8 cellular contexts compared by ENCODE assay signal in the genomic region with DNA sequence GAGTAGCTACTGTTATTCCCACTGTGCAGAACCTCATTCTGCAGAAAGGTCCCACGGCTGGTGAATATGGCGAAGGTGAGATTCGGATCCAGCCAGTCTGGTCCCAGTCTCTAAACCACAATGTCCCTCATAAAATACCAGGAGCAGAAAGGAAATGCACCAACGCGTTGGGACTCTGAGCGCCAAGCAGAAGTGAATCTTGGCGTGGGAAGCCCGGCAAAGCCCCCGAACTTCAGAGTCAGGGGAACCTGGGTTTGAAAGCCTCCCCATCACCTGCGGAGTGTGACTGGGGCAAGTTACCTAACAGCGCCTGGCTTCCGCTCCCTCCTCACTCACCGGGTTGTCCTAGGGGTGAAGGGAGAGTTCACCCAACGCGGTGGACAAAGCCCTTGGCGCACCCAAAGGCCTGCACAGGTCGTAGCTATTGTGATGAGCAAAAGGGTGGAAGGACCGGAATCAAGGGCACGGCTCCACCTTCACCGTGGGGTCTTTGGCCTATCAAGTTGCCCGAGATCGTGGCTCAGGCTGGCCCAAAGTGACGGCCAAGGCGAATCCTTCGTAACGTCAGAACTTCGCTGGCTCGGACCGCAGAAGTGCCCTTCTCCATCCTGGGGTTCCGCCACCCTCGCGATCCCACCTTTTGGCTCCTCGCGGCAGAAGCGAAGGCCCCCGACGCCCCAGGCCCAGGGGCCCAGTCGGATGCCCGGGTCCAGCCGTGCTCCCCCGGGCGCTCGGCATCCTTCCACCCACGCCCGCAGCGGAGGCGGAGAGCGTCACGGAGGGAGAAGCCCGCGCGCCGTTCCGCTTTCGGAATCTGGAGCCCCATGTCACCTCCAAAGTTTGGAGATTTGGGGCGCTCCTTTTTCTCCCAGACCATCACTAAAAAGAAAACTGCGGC. TPM values are rescaled to one million over a fixed set of nuclear protein-coding genes. Genes with fewer than 3 reads are reported as not detected.
A peak's percentile ranks its signal among the peaks of the same experiment; 100 is the strongest.
DNase-seq lines count a peak whose midpoint lies in the region; ATAC-seq and TF ChIP-seq lines count a peak whose summit lies in the region.

No MANE protein-coding gene starts in this region.

- peaks cover 27% of the 10 kb centered on the region for H3K4me1 Mint-ChIP-seq in WTC11
- peaks cover 53% of the 10 kb centered on the region for H3K4me1 Mint-ChIP-seq in stimulated activated naive CD8-positive, alpha-beta T cell treated with anti-CD3 and anti-CD28 coated beads, Interleukin-15, Interleukin-2, amounts not matched to agents 100 ng/mL and 50 ng/mL, for 24 hours (ENCODE audit: low read depth)

- H3K36me3 Mint-ChIP-seq in WTC11: no peaks in the 10 kb centered on the region
- peaks cover 20% of the 10 kb centered on the region for H3K36me3 Mint-ChIP-seq in stimulated activated naive CD8-positive, alpha-beta T cell treated with anti-CD3 and anti-CD28 coated beads, Interleukin-15, Interleukin-2, amounts not matched to agents 100 ng/mL and 50 ng/mL, for 24 hours (ENCODE audit: low read depth)

- TF ChIP-seq RAD21 in HCT116 (IDR thresholded peaks at IDR 0.05; ENCODE audit: low read depth): no peak

- H3K27ac Mint-ChIP-seq in WTC11: no peak overlapping the region
- H3K27ac Mint-ChIP-seq in stimulated activated naive CD8-positive, alpha-beta T cell treated with anti-CD3 and anti-CD28 coated beads, Interleukin-15, Interleukin-2, amounts not matched to agents 100 ng/mL and 50 ng/mL, for 24 hours: peak overlapping the region; percentile 84

- no peak overlapping the region for H2AFZ ChIP-seq in HCT116 (ENCODE audit: low read depth, low read length, poor library complexity, severe bottlenecking)

- H3K4me3 ChIP-seq in AG09309 (ENCODE audit: control insufficient read depth, low read depth, low read length): peak overlapping the region; percentile 74
- peak overlapping the region; percentile 79 for H3K4me3 ChIP-seq in HCT116 (replicated peaks in 1 of 2; ENCODE audit: low read depth in 1 of 2, low read length in 2 of 2)
- peak overlapping the region; percentile 79 for H3K4me3 ChIP-seq in colonic mucosa
- peak overlapping the region; percentile 74 to 83 for H3K4me3 ChIP-seq in muscle layer of duodenum (ENCODE audit: low read depth in 1 of 2, low read length in 2 of 2)

- TF ChIP-seq POLR2A in HCT116 (IDR thresholded peaks at IDR 0.05; ENCODE audit: borderline replicate concordance, extremely low read depth, insufficient read depth, insufficient read length): no peak

- no peaks in the 10 kb centered on the region for H3K9me2 ChIP-seq in HCT116 (ENCODE audit: insufficient read depth)

- H3K27ac ChIP-seq in HCT116 (ENCODE audit: low read depth, low read length) (peak overlapping the region; percentile 87; the same call in 1 of the 2 replicates), colonic mucosa (peak overlapping the region; percentile 90), muscle layer of duodenum (ENCODE audit: low read length) (peak overlapping the region; percentile 67)

- H3K4me1 ChIP-seq in HCT116 (ENCODE audit: control insufficient read depth in 1 of 2, insufficient read depth in 2 of 2, low read length in 2 of 2): peaks cover 25 to 51% of the 10 kb centered on the region in 2 experiments
- peaks cover 24% of the 10 kb centered on the region for H3K4me1 ChIP-seq in colonic mucosa
- peaks cover 11 to 49% of the 10 kb centered on the region in 2 donors for H3K4me1 ChIP-seq in muscle layer of duodenum (ENCODE audit: control insufficient read depth in 1 of 2, insufficient read depth in 2 of 2, low read length in 2 of 2)

- intact Hi-C loops in HCT116 (cut with micrococcal nuclease) (loop anchor here (2.0 kb wide), 2 partner anchors 19 to 343 kb away; no protein-coding TSS in a partner anchor), colonic mucosa (cut with DNase I) (no loop called here)

- H3K36me3 ChIP-seq in HCT116 (ENCODE audit: control insufficient read depth in 1 of 2, insufficient read depth in 2 of 2, low read length in 2 of 2) (no peaks in the 10 kb centered on the region), colonic mucosa (no peaks in the 10 kb centered on the region), muscle layer of duodenum (ENCODE audit: control insufficient read depth in 1 of 2, insufficient read depth in 2 of 2, low read length in 2 of 2) (no peaks in the 10 kb centered on the region)

- H3K9me3 ChIP-seq in HCT116 (ENCODE audit: control insufficient read depth in 1 of 2, insufficient read depth in 1 of 2, low read depth in 1 of 2, low read length in 2 of 2) (no peaks in the 10 kb centered on the region), colonic mucosa (no peaks in the 10 kb centered on the region), muscle layer of duodenum (ENCODE audit: control insufficient read depth in 1 of 2, low read length in 2 of 2) (no peaks in the 10 kb centered on the region)

- RAD21 ChIA-PET in HCT116 (lab: Charles Lee; ENCODE audit: low non-redundant PET in 1 of 2, low total read pairs in 2 of 2, uncharacterized antibody in 2 of 2, unreplicated experiment in 2 of 2): interaction anchor here in 1 of 2 experiments (1.6 kb wide), 1 partner anchor 342 kb away, joined by 5 read pairs; no protein-coding TSS in a partner anchor

- no peaks in the 10 kb centered on the region for H3K9me3 Mint-ChIP-seq in WTC11
- no peaks in the 10 kb centered on the region for H3K9me3 Mint-ChIP-seq in stimulated activated naive CD8-positive, alpha-beta T cell treated with anti-CD3 and anti-CD28 coated beads, Interleukin-15, Interleukin-2, amounts not matched to agents 100 ng/mL and 50 ng/mL, for 24 hours

- POLR2A ChIA-PET in HCT116 (lab: Charles Lee): interaction anchor here (0.6 to 1.7 kb wide), 10 partner anchors 7 to 335 kb away, joined by 3 to 9 read pairs (median 3); a partner anchor contains a TSS
- POLR2A ChIA-PET in WTC11 (lab: Charles Lee): interaction anchor here (0.6 kb wide), 1 partner anchor 23 kb away, joined by 4 read pairs; no protein-coding TSS in a partner anchor

- no TSS peak for BruUV-seq in HCT116 (replicated peaks; lab: Mats Ljungman, UMichigan)

- H3K9ac ChIP-seq in HCT116 (ENCODE audit: low read length) (peak overlapping the region; percentile 78), colonic mucosa (ENCODE audit: low read depth in 2 of 2, low read length in 2 of 2) (peak overlapping the region; percentile 64 to 72)

- H3K27me3 Mint-ChIP-seq in WTC11 (ENCODE audit: low read depth): peaks cover 55% of the 10 kb centered on the region
- peaks cover 6% of the 10 kb centered on the region for H3K27me3 Mint-ChIP-seq in stimulated activated naive CD8-positive, alpha-beta T cell treated with anti-CD3 and anti-CD28 coated beads, Interleukin-15, Interleukin-2, amounts not matched to agents 100 ng/mL and 50 ng/mL, for 24 hours

- no peak for TF ChIP-seq CTCF in AG09309 (IDR thresholded peaks at IDR 0.05; ENCODE audit: control insufficient read depth, insufficient read depth, low read depth, low read length, missing control alignments)
- TF ChIP-seq CTCF in HCT116 (IDR thresholded peaks at IDR 0.05 in 2 of 3, conservative IDR thresholded peaks at IDR 0.05 in 1 of 3; ENCODE audit: borderline replicate concordance in 1 of 3, insufficient read depth in 1 of 3, low read depth in 2 of 3, low read length in 2 of 3): no peak
- TF ChIP-seq CTCF in WTC11 (IDR thresholded peaks at IDR 0.05): no peak
- no peak for TF ChIP-seq CTCF in colonic mucosa (IDR thresholded peaks at IDR 0.05)

- H3K4me3 Mint-ChIP-seq in WTC11: peak overlapping the region; percentile 76
- peak overlapping the region; percentile 88 for H3K4me3 Mint-ChIP-seq in stimulated activated naive CD8-positive, alpha-beta T cell treated with anti-CD3 and anti-CD28 coated beads, Interleukin-15, Interleukin-2, amounts not matched to agents 100 ng/mL and 50 ng/mL, for 24 hours

- no peak for DNase-seq in AG09309 (ENCODE audit: low read depth)
- no peak for DNase-seq in HCT116 (ENCODE audit: low read depth, low spot score)
- DNase-seq in WTC11 (ENCODE audit: low spot score): peak; percentile 32
- no peak for DNase-seq in colonic mucosa
- DNase-seq in NK-92 treated with Interleukin-12 subunit alpha and Interleukin-12 subunit beta, amount 100 ng/mL, for 24 hours (lab: John Stamatoyannopoulos, UW): no peak
- DNase-seq in NCI-H1694 treated with DMSO at 0.1 percent for 48 hours (lab: John Stamatoyannopoulos, UW): no peak

- ATAC-seq in HCT116 (no peak), WTC11 (no peak)

- H3K79me2 ChIP-seq in HCT116 (ENCODE audit: insufficient read depth, low read length): peaks cover 56% of the 10 kb centered on the region

- H4K20me1 ChIP-seq in HCT116 (ENCODE audit: insufficient read depth): no peaks in the 10 kb centered on the region

- H3K27me3 ChIP-seq in HCT116 (ENCODE audit: insufficient read depth, low read length): no peaks in the 10 kb centered on the region
- no peaks in the 10 kb centered on the region for H3K27me3 ChIP-seq in colonic mucosa
- no peaks in the 10 kb centered on the region for H3K27me3 ChIP-seq in muscle layer of duodenum (ENCODE audit: low read depth, low read length)

- CTCF ChIA-PET in HCT116 (lab: Charles Lee): interaction anchor here (1.0 to 2.8 kb wide), 8 partner anchors 12 to 344 kb away, joined by 3 to 17 read pairs (median 4); a partner anchor contains a TSS
- CTCF ChIA-PET in WTC11 (lab: Charles Lee): interaction anchor here (1.0 to 1.7 kb wide), 6 partner anchors 28 to 342 kb away, joined by 3 to 8 read pairs (median 3); a partner anchor contains a TSS

- peak overlapping the region; percentile 89 for H3K4me2 ChIP-seq in HCT116 (ENCODE audit: low read length)

TF ChIP-seq in HCT116, 20 proteins besides CTCF, POLR2A, EP300 and RAD21:
- TF ChIP-seq EGR1 (IDR thresholded peaks at IDR 0.05; ENCODE audit: low read depth) (peak; percentile 67), SRF (IDR thresholded peaks at IDR 0.05; ENCODE audit: low read depth) (no peak)
TF ChIP-seq in HCT116: peak in this region for 1.

RNA-seq across cellular contexts. Expression of a gene that starts 0.8 kb away (rescaled TPM):
- total RNA-seq in HCT116 (2021; ENCODE audit: unreplicated experiment): 96.7 TPM
- polyA plus RNA-seq in HCT116 (2012): 70.0 and 88.2 TPM in 2 replicates
- total RNA-seq in WTC11 (2021): 21.6 to 23.1 TPM (median 22.6 TPM) in 3 replicates
- 10 to 100 TPM; 17.8 to 23.6 TPM for total RNA-seq in colonic mucosa

RNA-seq across cellular contexts. Expression of a gene that starts 55.1 kb away (rescaled TPM):
- total RNA-seq in HCT116 (2021; ENCODE audit: unreplicated experiment): 220 TPM
- 94.9 and 112 TPM in 2 replicates for polyA plus RNA-seq in HCT116 (2012)
- total RNA-seq in WTC11 (2021): 170 to 178 TPM (median 176 TPM) in 3 replicates
- 100 to 1,000 TPM; 104 to 126 TPM for total RNA-seq in colonic mucosa
